Comparison of ENCODE assay signal across 24 cellular contexts in the genomic region with DNA sequence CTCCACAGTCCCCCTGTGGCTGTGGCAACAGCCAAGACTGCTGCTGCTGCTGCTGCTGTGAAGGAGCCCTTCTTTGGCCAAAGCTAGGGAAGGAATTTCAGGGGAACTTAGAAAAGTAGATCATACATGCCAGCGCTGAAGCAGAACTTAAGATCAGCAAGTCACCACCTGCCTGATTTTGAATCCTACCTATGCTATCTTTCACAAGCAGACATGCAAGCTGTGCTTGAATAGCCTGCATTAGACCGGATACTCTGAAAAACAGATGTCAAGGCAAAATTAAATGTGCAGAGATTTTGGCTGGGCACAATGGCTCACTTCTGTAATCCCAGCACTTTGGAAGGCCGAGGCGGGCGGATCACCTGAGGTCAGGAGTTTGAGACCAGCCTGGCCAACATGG.
"Had no signal": no experiment of that assay in that cellular context is flagged by ENCODE, and none has a peak within 500 bp of the region (broad histone marks: within the 10 kb centered on the region; RNA-seq: fewer than 3 reads in every experiment).

No MANE protein-coding gene starts in this region.

- H3K27me3 ChIP-seq: adrenal gland, cardiac muscle cell, Peyer's patch had no signal

- H3K9me3 ChIP-seq: adrenal gland, Peyer's patch had no signal

- H3K4me3 Mint-ChIP-seq: activated CD4-positive, alpha-beta memory T cell treated with anti-CD3 and anti-CD28 coated beads, Interleukin-2, amount 10 ng/mL, durations not matched to agents 7 days and 5 days; activated CD4-positive, alpha-beta T cell treated with anti-CD3 and anti-CD28 coated beads, Interleukin-2, amount 10 ng/mL, durations not matched to agents 7 days and 5 days; activated naive CD8-positive, alpha-beta T cell treated with anti-CD3 and anti-CD28 coated beads, Interleukin-2, amount 10 ng/mL, durations not matched to agents 7 days and 5 days; activated T-helper 17 cell treated with anti-CD3 and anti-CD28 coated beads, Interleukin-2, amount 50 U/mL, for 72 hours had no signal

- H3K4me1 ChIP-seq: Peyer's patch had no signal

- ATAC-seq: activated T-helper 17 cell treated with anti-CD3 and anti-CD28 coated beads, Interleukin-2, amount 50 U/mL, for 72 hours had no signal

- H3K4me1 Mint-ChIP-seq: activated CD4-positive, alpha-beta memory T cell treated with anti-CD3 and anti-CD28 coated beads, Interleukin-2, amount 10 ng/mL, durations not matched to agents 7 days and 5 days; activated CD4-positive, alpha-beta T cell treated with anti-CD3 and anti-CD28 coated beads, Interleukin-2, amount 10 ng/mL, durations not matched to agents 7 days and 5 days had no signal

- H3K27ac ChIP-seq: adrenal gland, cardiac muscle cell, Peyer's patch had no signal

- H3K4me3 ChIP-seq: adrenal gland, cardiac muscle cell, Peyer's patch had no signal

- H3K9me3 Mint-ChIP-seq: activated CD4-positive, alpha-beta memory T cell treated with anti-CD3 and anti-CD28 coated beads, Interleukin-2, amount 10 ng/mL, durations not matched to agents 7 days and 5 days; activated CD4-positive, alpha-beta T cell treated with anti-CD3 and anti-CD28 coated beads, Interleukin-2, amount 10 ng/mL, durations not matched to agents 7 days and 5 days; activated naive CD8-positive, alpha-beta T cell treated with anti-CD3 and anti-CD28 coated beads, Interleukin-2, amount 10 ng/mL, durations not matched to agents 7 days and 5 days; activated T-helper 17 cell treated with anti-CD3 and anti-CD28 coated beads, Interleukin-2, amount 50 U/mL, for 72 hours had no signal

- H3K27ac Mint-ChIP-seq: activated CD4-positive, alpha-beta memory T cell treated with anti-CD3 and anti-CD28 coated beads, Interleukin-2, amount 10 ng/mL, durations not matched to agents 7 days and 5 days; activated CD4-positive, alpha-beta T cell treated with anti-CD3 and anti-CD28 coated beads, Interleukin-2, amount 10 ng/mL, durations not matched to agents 7 days and 5 days; activated naive CD8-positive, alpha-beta T cell treated with anti-CD3 and anti-CD28 coated beads, Interleukin-2, amount 10 ng/mL, durations not matched to agents 7 days and 5 days; activated T-helper 17 cell treated with anti-CD3 and anti-CD28 coated beads, Interleukin-2, amount 50 U/mL, for 72 hours had no signal

- H3K36me3 ChIP-seq: adrenal gland, cardiac muscle cell, Peyer's patch had no signal

- H3K36me3 Mint-ChIP-seq: activated naive CD8-positive, alpha-beta T cell treated with anti-CD3 and anti-CD28 coated beads, Interleukin-2, amount 10 ng/mL, durations not matched to agents 7 days and 5 days had no signal

- DNase-seq: activated CD4-positive, alpha-beta memory T cell treated with anti-CD3 and anti-CD28 coated beads, Interleukin-2, amount 10 ng/mL, durations not matched to agents 7 days and 5 days; activated CD4-positive, alpha-beta T cell treated with anti-CD3 and anti-CD28 coated beads, Interleukin-2, amount 10 ng/mL, durations not matched to agents 7 days and 5 days; activated CD4-positive, CD25-positive, alpha-beta regulatory T cell; activated naive CD4-positive, alpha-beta T cell treated with anti-CD3 and anti-CD28 coated beads, Interleukin-2, amount 50 U/mL, for 16 hours; activated naive CD8-positive, alpha-beta T cell treated with anti-CD3 and anti-CD28 coated beads, Interleukin-2, amount 10 ng/mL, durations not matched to agents 7 days and 5 days; activated T-cell treated with anti-CD3 and anti-CD28 coated beads for 4 hours; activated T-cell treated with anti-CD3 and anti-CD28 coated beads, Interleukin-2, amount 50 U/mL, for 48 hours; adrenal gland; anterior cingulate cortex; Kasumi-1; KBM-7; NCI-H1048; NCI-H146; NCI-H1930; NCI-H510A treated with DMSO at 0.1 percent for 48 hours; NCI-H69; NK-92 treated with Interleukin-12 subunit alpha and Interleukin-12 subunit beta, amount 100 ng/mL, for 24 hours; OCI-M1; Peyer's patch; SIG-M5; T-helper 2 cell; T1000 had no signal
